8 cellular contexts compared by ENCODE assay signal in genomic region chr16:75111514-75112280, GRCh38. TPM values are rescaled to one million over a fixed set of nuclear protein-coding genes. Genes with fewer than 3 reads are reported as not detected.
DNase-seq lines count a peak whose midpoint lies in the region; ATAC-seq and TF ChIP-seq lines count a peak whose summit lies in the region.

No MANE protein-coding gene starts in this region.

- H3K4me3 Mint-ChIP-seq in activated naive CD4-positive, alpha-beta T cell treated with anti-CD3 and anti-CD28 coated beads for 36 hours = peak overlapping the region; percentile 55
- no peak overlapping the region for H3K4me3 Mint-ChIP-seq in activated naive CD4-positive, alpha-beta T cell treated with anti-CD3 and anti-CD28 coated beads, Interleukin-2, amount 10 ng/mL, durations not matched to agents 7 days and 5 days

- H3K4me1 ChIP-seq in iPS-15b (ENCODE audit: control insufficient read depth, insufficient read depth, low read length) = peaks cover 26% of the 10 kb centered on the region
- peaks cover 39 to 67% (median 46%) of the 10 kb centered on the region in 4 donors for H3K4me1 ChIP-seq in transverse colon

- H3K4me3 ChIP-seq in iPS-15b (ENCODE audit: low read depth, low read length) = no peak overlapping the region
- no peak overlapping the region for H3K4me3 ChIP-seq in transverse colon

- TF ChIP-seq EP300 in transverse colon (IDR thresholded peaks at IDR 0.05; ENCODE audit: low read depth) = no peak

- no peaks in the 10 kb centered on the region for H3K9me3 ChIP-seq in iPS-15b (ENCODE audit: control insufficient read depth, insufficient read depth, low read length)
- no peaks in the 10 kb centered on the region for H3K9me3 ChIP-seq in transverse colon

- in situ Hi-C loops in transverse colon (cut with MboI; ENCODE audit: low pct_ligation_motif_present in 1 of 4, low pct_unique_long_range_greater_than_20kb in 1 of 4, low sequenced_read_pairs in 3 of 4) = loop anchor here in 1 of 4 donors (25.0 kb wide), 1 partner anchor 399 kb away; the partner anchor contains the start of gene MLKL

- TF ChIP-seq POLR2A in transverse colon (IDR thresholded peaks at IDR 0.05) = no peak

- ATAC-seq in SK-N-SH treated with all-trans-retinoic acid at 6 μM for 48 hours (peak; percentile 1; the same call in 2 of the 3 replicates), HG03460 (IDR thresholded peaks at IDR 0.05; ENCODE audit: unreplicated experiment) (no peak)

- peak overlapping the region; percentile 75 for H3K27ac Mint-ChIP-seq in activated naive CD4-positive, alpha-beta T cell treated with anti-CD3 and anti-CD28 coated beads for 36 hours
- H3K27ac Mint-ChIP-seq in activated naive CD4-positive, alpha-beta T cell treated with anti-CD3 and anti-CD28 coated beads, Interleukin-2, amount 10 ng/mL, durations not matched to agents 7 days and 5 days = no peak overlapping the region

- H3K27ac ChIP-seq in transverse colon = peak overlapping the region; percentile 69 to 90 (median 80)

- H3K27me3 ChIP-seq in iPS-15b (ENCODE audit: control insufficient read depth, insufficient read depth, low read length) = no peaks in the 10 kb centered on the region
- no peaks in the 10 kb centered on the region for H3K27me3 ChIP-seq in transverse colon

- H3K36me3 ChIP-seq in iPS-15b (ENCODE audit: control insufficient read depth, insufficient read depth, low read length) (peaks cover 27% of the 10 kb centered on the region), transverse colon (no peaks in the 10 kb centered on the region)

- peaks cover 46% of the 10 kb centered on the region for H3K4me1 Mint-ChIP-seq in activated naive CD4-positive, alpha-beta T cell treated with anti-CD3 and anti-CD28 coated beads for 36 hours (ENCODE audit: low read depth)
- H3K4me1 Mint-ChIP-seq in activated naive CD4-positive, alpha-beta T cell treated with anti-CD3 and anti-CD28 coated beads, Interleukin-2, amount 10 ng/mL, durations not matched to agents 7 days and 5 days = peaks cover 51% of the 10 kb centered on the region

- no peak for DNase-seq in activated naive CD4-positive, alpha-beta T cell treated with anti-CD3 and anti-CD28 coated beads for 36 hours
- DNase-seq in activated naive CD4-positive, alpha-beta T cell treated with anti-CD3 and anti-CD28 coated beads, Interleukin-2, amount 10 ng/mL, durations not matched to agents 7 days and 5 days = no peak
- DNase-seq in transverse colon = no peak
- no peak for DNase-seq in stimulated activated naive CD4-positive, alpha-beta T cell (lab: John Stamatoyannopoulos, UW)
- DNase-seq in activated effector memory CD4-positive, alpha-beta T cell treated with Interleukin-2 at 50 U/mL for 16 hours = no peak

- peaks cover 12% of the 10 kb centered on the region for H3K27me3 Mint-ChIP-seq in activated naive CD4-positive, alpha-beta T cell treated with anti-CD3 and anti-CD28 coated beads for 36 hours (ENCODE audit: low read depth)
- peaks cover 17% of the 10 kb centered on the region for H3K27me3 Mint-ChIP-seq in activated naive CD4-positive, alpha-beta T cell treated with anti-CD3 and anti-CD28 coated beads, Interleukin-2, amount 10 ng/mL, durations not matched to agents 7 days and 5 days

- 33% methylated on average over 16 of the region's 16 CpGs; no CpG with 5 or more reads in 1 of the 2 donors for WGBS in transverse colon (ENCODE audit: low coverage in 1 of 2), 2 donors

- H3K9ac ChIP-seq in iPS-15b (ENCODE audit: low read depth, low read length) = peak overlapping the region; percentile 37

- no peaks in the 10 kb centered on the region for H3K9me3 Mint-ChIP-seq in activated naive CD4-positive, alpha-beta T cell treated with anti-CD3 and anti-CD28 coated beads for 36 hours
- H3K9me3 Mint-ChIP-seq in activated naive CD4-positive, alpha-beta T cell treated with anti-CD3 and anti-CD28 coated beads, Interleukin-2, amount 10 ng/mL, durations not matched to agents 7 days and 5 days = no peaks in the 10 kb centered on the region

- H3K36me3 Mint-ChIP-seq in activated naive CD4-positive, alpha-beta T cell treated with anti-CD3 and anti-CD28 coated beads for 36 hours (ENCODE audit: low read depth) = no peaks in the 10 kb centered on the region
- H3K36me3 Mint-ChIP-seq in activated naive CD4-positive, alpha-beta T cell treated with anti-CD3 and anti-CD28 coated beads, Interleukin-2, amount 10 ng/mL, durations not matched to agents 7 days and 5 days = peaks cover 1% of the 10 kb centered on the region

- intact Hi-C loops in activated naive CD4-positive, alpha-beta T cell treated with anti-CD3 and anti-CD28 coated beads for 36 hours (cut with micrococcal nuclease) = loop anchor here (1.0 to 2.0 kb wide), 6 partner anchors 37 to 411 kb away; partner anchors contain the start of genes MLKL and ZFP1
- intact Hi-C loops in transverse colon (cut with DNase I; ENCODE audit: low total_unique reads) = loop anchor here (1.0 kb wide), 1 partner anchor 113 kb away; no protein-coding TSS in a partner anchor

- TF ChIP-seq CTCF in transverse colon (IDR thresholded peaks at IDR 0.05) = peak in 2 of 5 experiments; percentile 6 to 7

- CTCF ChIA-PET in activated naive CD4-positive, alpha-beta T cell treated with anti-CD3 and anti-CD28 coated beads for 36 hours (lab: Charles Lee) = interaction anchor here (0.6 to 6.8 kb wide), 37 partner anchors 9 to 402 kb away, joined by 3 to 155 read pairs (median 4); partner anchors contain the start of genes WDR59 and ZNRF1
- CTCF ChIA-PET in activated naive CD4-positive, alpha-beta T cell treated with anti-CD3 and anti-CD28 coated beads, Interleukin-2, amount 10 ng/mL, durations not matched to agents 7 days and 5 days (lab: Charles Lee) = interaction anchor here (0.5 to 7.3 kb wide), 41 partner anchors 9 to 402 kb away, joined by 3 to 135 read pairs (median 5); partner anchors contain the start of genes FA2H, WDR59 and ZNRF1

TF ChIP-seq in SK-N-SH treated with all-trans-retinoic acid at 6 μM for 48 hours, 23 proteins besides CTCF, POLR2A, EP300 and RAD21 (continues in another document):
- TF ChIP-seq ZNF70 (CRISPR knock-in tag; IDR thresholded peaks at IDR 0.05) (no peak), CREB5 (CRISPR knock-in tag; IDR thresholded peaks at IDR 0.05; ENCODE audit: low read depth) (no peak), PATZ1 (CRISPR knock-in tag; IDR thresholded peaks at IDR 0.05; ENCODE audit: borderline replicate concordance) (no peak), SNAI2 (CRISPR knock-in tag; IDR thresholded peaks at IDR 0.05) (no peak), TOX (CRISPR knock-in tag; IDR thresholded peaks at IDR 0.05; ENCODE audit: borderline replicate concordance) (no peak), BACH2 (CRISPR knock-in tag; IDR thresholded peaks at IDR 0.05; ENCODE audit: borderline replicate concordance) (no peak), TSHZ2 (CRISPR knock-in tag; IDR thresholded peaks at IDR 0.05) (no peak), ISL1 (CRISPR knock-in tag; IDR thresholded peaks at IDR 0.05) (no peak)

RNA-seq across cellular contexts. Expression of gene LDHD, which starts 4.9 kb away (rescaled TPM):
- under 1 TPM; 0.33 to 0.42 TPM for total RNA-seq in activated naive CD4-positive, alpha-beta T cell treated with anti-CD3 and anti-CD28 coated beads for 36 hours
- 100 to 1,000 TPM in 2 of 4 donors, 10 to 100 TPM in 2; 38.4 to 198 (median 104) TPM for total RNA-seq in transverse colon

RNA-seq across cellular contexts. Expression of gene ZFP1, which starts 36.6 kb away (rescaled TPM):
- total RNA-seq in activated naive CD4-positive, alpha-beta T cell treated with anti-CD3 and anti-CD28 coated beads for 36 hours = 10 to 100 TPM; 20.2 to 20.9 TPM
- total RNA-seq in transverse colon = 10 to 100 TPM in 1 of 4 donors, 1 to 10 TPM in 3; 1.1 to 56.7 (median 6.3) TPM

Comparison
In these comparisons a context has a peak if more than half of its experiments do, and no peak if none do; other contexts are left out.
1. RNA of gene LDHD, which starts 4.9 kb away (total RNA-seq): 38.4 to 198 TPM in transverse colon; 0.33 to 0.42 TPM in activated naive CD4-positive, alpha-beta T cell treated with anti-CD3 and anti-CD28 coated beads for 36 hours; every median in the first group is over 10 times any median in the second.